In the genomic region with DNA sequence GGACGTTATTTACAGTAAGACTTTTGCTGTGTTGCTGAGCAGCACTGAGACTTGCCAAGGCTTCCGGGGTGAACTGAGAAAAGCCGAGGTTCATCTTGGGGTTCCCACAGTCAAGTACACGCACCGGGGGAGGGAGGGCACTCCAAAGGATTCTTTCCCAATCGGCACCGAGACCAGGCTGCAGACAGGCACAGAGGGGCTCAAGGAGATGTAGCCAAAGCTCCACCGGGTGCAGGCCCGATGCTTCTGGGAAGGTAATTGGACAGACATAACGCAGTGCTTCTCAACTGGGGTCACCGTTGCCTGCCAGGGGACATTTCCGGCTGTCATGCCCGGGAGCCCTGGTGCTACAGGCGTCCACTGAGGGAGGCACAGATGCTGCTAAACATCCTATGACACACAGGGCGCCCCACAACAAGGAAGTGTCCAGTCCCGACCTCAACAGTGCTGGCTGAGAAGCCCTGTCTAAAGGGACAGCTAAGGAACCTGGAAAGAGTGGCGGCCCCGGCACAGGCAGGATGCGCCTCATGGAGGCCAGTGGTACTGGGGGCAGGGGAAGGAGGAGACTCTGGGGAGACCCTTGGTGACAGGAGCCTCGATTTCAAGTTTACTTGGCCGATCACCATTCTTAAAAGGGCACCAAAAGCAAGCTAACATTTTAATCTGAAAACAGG, we compare ENCODE assay signal across 27 cellular contexts.
"Had no signal": no experiment of that assay in that cellular context is flagged by ENCODE, and none has a peak within 500 bp of the region (broad histone marks: within the 10 kb centered on the region; RNA-seq: fewer than 3 reads in every experiment).

No MANE protein-coding gene starts in this region.

- H3K4me2 ChIP-seq: KMS-11 had no signal

- DNase-seq: activated B cell treated with CpG ODN at 0.5 μM for 24 hours; activated CD4-positive, alpha-beta T cell treated with anti-CD3 and anti-CD28 coated beads for 1 hour; activated CD4-positive, alpha-beta T cell treated with anti-CD3 and anti-CD28 coated beads, Interleukin-2, amount 10 ng/mL, durations not matched to agents 24 days and 14 days; activated CD4-positive, alpha-beta T cell treated with anti-CD3 and anti-CD28 coated beads, Interleukin-2, amount 50 U/mL, for 48 hours; activated CD8-positive, alpha-beta memory T cell treated with anti-CD3 and anti-CD28 coated beads for 24 hours; activated gamma-delta T cell; activated naive CD4-positive, alpha-beta T cell treated with anti-CD3 and anti-CD28 coated beads for 36 hours; activated T-cell treated with anti-CD3 and anti-CD28 coated beads for 4 hours; activated T-cell treated with anti-CD3 and anti-CD28 coated beads, Interleukin-2, amount 50 U/mL, for 48 hours; amygdala; NCI-H1092; NCI-H1417 treated with DMSO at 0.1 percent for 48 hours; NCI-H1694; NCI-H2029; NCI-H2107; NCI-H510A treated with DMSO at 0.1 percent for 48 hours; NCI-H69; NK-92 treated with Interleukin-12 subunit alpha and Interleukin-12 subunit beta, amount 100 ng/mL, for 24 hours; OCI-M1; Peyer's patch; SHP77 treated with DMSO at 0.1 percent for 48 hours; T-helper 2 cell; T1000 had no signal

- H3K36me3 ChIP-seq: Peyer's patch had no signal

- H3K4me3 ChIP-seq: Peyer's patch had no signal

- ATAC-seq: activated T-helper 17 cell treated with anti-CD3 and anti-CD28 coated beads, Interleukin-2, amount 50 U/mL, for 72 hours had no signal

- H3K27ac Mint-ChIP-seq: activated B cell treated with CpG ODN at 0.5 μM for 24 hours; activated CD4-positive, alpha-beta T cell treated with anti-CD3 and anti-CD28 coated beads, Interleukin-2, amount 10 ng/mL, durations not matched to agents 24 days and 14 days; activated naive CD4-positive, alpha-beta T cell treated with anti-CD3 and anti-CD28 coated beads for 36 hours; activated naive CD8-positive, alpha-beta T cell; activated T-helper 17 cell treated with anti-CD3 and anti-CD28 coated beads, Interleukin-2, amount 50 U/mL, for 72 hours had no signal

- H3K4me3 Mint-ChIP-seq: activated B cell treated with CpG ODN at 0.5 μM for 24 hours; activated CD4-positive, alpha-beta T cell treated with anti-CD3 and anti-CD28 coated beads, Interleukin-2, amount 10 ng/mL, durations not matched to agents 24 days and 14 days; activated naive CD4-positive, alpha-beta T cell treated with anti-CD3 and anti-CD28 coated beads for 36 hours; activated naive CD8-positive, alpha-beta T cell; activated T-helper 17 cell treated with anti-CD3 and anti-CD28 coated beads, Interleukin-2, amount 50 U/mL, for 72 hours; brain had no signal

- H3K27me3 ChIP-seq: Peyer's patch had no signal

- H3K27me3 Mint-ChIP-seq: activated B cell treated with CpG ODN at 0.5 μM for 24 hours; activated CD4-positive, alpha-beta T cell treated with anti-CD3 and anti-CD28 coated beads, Interleukin-2, amount 10 ng/mL, durations not matched to agents 24 days and 14 days; activated naive CD8-positive, alpha-beta T cell; activated T-helper 17 cell treated with anti-CD3 and anti-CD28 coated beads, Interleukin-2, amount 50 U/mL, for 72 hours; brain had no signal

- H3K9me3 ChIP-seq: Peyer's patch had no signal

- H3K27ac ChIP-seq: KMS-11, Peyer's patch had no signal

- H3K9me3 Mint-ChIP-seq: activated B cell treated with CpG ODN at 0.5 μM for 24 hours; activated CD4-positive, alpha-beta T cell treated with anti-CD3 and anti-CD28 coated beads, Interleukin-2, amount 10 ng/mL, durations not matched to agents 24 days and 14 days; activated naive CD4-positive, alpha-beta T cell treated with anti-CD3 and anti-CD28 coated beads for 36 hours; activated T-helper 17 cell treated with anti-CD3 and anti-CD28 coated beads, Interleukin-2, amount 50 U/mL, for 72 hours; brain had no signal
